In the genomic region with DNA sequence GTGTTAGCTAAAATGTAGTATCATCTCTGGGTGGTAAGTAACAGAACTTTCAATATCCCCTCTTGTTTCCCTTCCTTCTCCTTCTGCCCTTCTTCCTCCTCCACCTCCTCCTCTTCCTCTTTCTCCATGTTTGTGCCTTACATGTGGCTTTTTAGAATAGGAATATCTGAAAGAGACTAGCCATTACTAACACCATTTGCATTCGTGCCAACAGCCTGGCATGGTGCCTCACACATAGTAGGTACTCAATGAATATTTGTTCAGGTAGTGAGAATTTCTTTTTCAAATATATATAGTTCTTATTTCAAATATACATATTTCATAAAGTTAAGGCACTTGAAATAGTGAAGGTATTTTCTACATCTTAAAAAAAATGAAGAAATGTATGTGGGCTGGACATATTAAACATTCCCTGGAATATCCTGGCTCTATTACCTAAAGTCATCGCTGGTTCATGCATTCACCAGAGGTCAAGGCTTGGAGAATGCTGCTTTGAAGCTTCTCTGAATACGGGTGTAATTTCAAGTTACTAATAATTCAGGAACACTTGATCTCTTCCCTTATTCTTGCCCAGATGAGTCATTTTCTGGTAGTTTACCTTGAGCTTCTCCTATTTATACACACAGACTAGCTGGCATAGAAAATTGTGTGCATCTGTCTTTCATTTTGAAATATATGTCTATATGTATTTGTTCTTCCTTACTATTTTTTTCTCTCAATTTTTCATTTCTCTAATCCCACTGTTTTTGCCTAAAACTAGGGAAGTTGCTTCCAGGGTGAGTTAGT, we compare ENCODE assay signal across 15 cellular contexts.
DNase-seq lines count a peak whose midpoint lies in the region; ATAC-seq lines count a peak whose summit lies in the region.
"Had no signal": no experiment of that assay in that cellular context is flagged by ENCODE, and none has a peak within 500 bp of the region (broad histone marks: within the 10 kb centered on the region; RNA-seq: fewer than 3 reads in every experiment).

No MANE protein-coding gene starts in this region.

- no peaks in the 10 kb centered on the region for H3K27me3 ChIP-seq in GM23248 (replicated peaks; ENCODE audit: insufficient read depth)
- no peaks in the 10 kb centered on the region for H3K27me3 ChIP-seq in SJSA1 (replicated peaks)

- ATAC-seq in HG02973 (IDR thresholded peaks at IDR 0.05; ENCODE audit: unreplicated experiment): no peak
- no peak for ATAC-seq in HG03354 (IDR thresholded peaks at IDR 0.05; ENCODE audit: poor library complexity, severe bottlenecking, unreplicated experiment)
- no peak for ATAC-seq in HG02588 (IDR thresholded peaks at IDR 0.05; ENCODE audit: unreplicated experiment)

- H3K4me1 ChIP-seq in GM23248 (ENCODE audit: insufficient read depth): peaks cover 29% of the 10 kb centered on the region
- H3K4me1 ChIP-seq in SJSA1 (replicated peaks): peaks cover 42% of the 10 kb centered on the region

- H3K4me2 ChIP-seq in GM23248 (ENCODE audit: unreplicated experiment): peak overlapping the region; percentile 62

- H3F3A ChIP-seq in GM23248 (ENCODE audit: insufficient read depth): peaks cover 25% of the 10 kb centered on the region

- H3K36me3 ChIP-seq in GM23248 (ENCODE audit: low read depth) (no peaks in the 10 kb centered on the region), SJSA1 (no peaks in the 10 kb centered on the region)

- H3K9me3 ChIP-seq in GM23248 (ENCODE audit: low read depth) (no peaks in the 10 kb centered on the region), SJSA1 (replicated peaks) (no peaks in the 10 kb centered on the region)

- H4K20me1 ChIP-seq in GM23248 (ENCODE audit: insufficient read depth): no peaks in the 10 kb centered on the region

- H3K9me2 ChIP-seq in GM23248 (ENCODE audit: insufficient read depth): no peaks in the 10 kb centered on the region

- no peak overlapping the region for H3K4me3 ChIP-seq in GM23248
- no peak overlapping the region for H3K4me3 ChIP-seq in SJSA1
- H3K4me3 ChIP-seq: lung had no signal

- H3K9ac ChIP-seq in GM23248: no peak overlapping the region

- peak overlapping the region; percentile 21; the same call in 1 of the 2 replicates for H2AFZ ChIP-seq in GM23248

- H3K27ac ChIP-seq in GM23248 (peak overlapping the region; percentile 42), SJSA1 (peak overlapping the region; percentile 66)

- H3K79me2 ChIP-seq in GM23248 (ENCODE audit: insufficient read depth): no peaks in the 10 kb centered on the region

- WGBS in GM23248 (ENCODE audit: low coverage in 1 of 2, low lambda C conversion rate in 2 of 2, missing lambda C conversion rate in 2 of 2), 2 experiments: 75 to 77% methylated on average over 3 of the region's 3 CpGs

- in situ Hi-C loops in GM23248 (cut with MboI): no loop called here

- DNase-seq in GM23248: peak; percentile 47
- DNase-seq in SJSA1 (ENCODE audit: low read depth in 1 of 2, low spot score in 2 of 2): peak in 1 of 2 experiments; percentile 62
- DNase-seq in fibroblast of gingiva (ENCODE audit: low read depth): peak; percentile 79
- DNase-seq in renal cortical epithelial cell (ENCODE audit: low read depth): peak; percentile 65
- no peak for DNase-seq in DMS79 (lab: John Stamatoyannopoulos, UW)
- DNase-seq: activated CD4-positive, alpha-beta T cell treated with anti-CD3 and anti-CD28 coated beads, Interleukin-2, amount 50 U/mL, for 1 hour; activated effector memory CD4-positive, alpha-beta T cell treated with anti-CD3 and anti-CD28 coated beads, Interleukin-2, amount 50 U/mL, for 16 hours; AML-193; glutamatergic neuron; NCI-H2107; T-helper 1 cell had no signal
